In the genomic region with DNA sequence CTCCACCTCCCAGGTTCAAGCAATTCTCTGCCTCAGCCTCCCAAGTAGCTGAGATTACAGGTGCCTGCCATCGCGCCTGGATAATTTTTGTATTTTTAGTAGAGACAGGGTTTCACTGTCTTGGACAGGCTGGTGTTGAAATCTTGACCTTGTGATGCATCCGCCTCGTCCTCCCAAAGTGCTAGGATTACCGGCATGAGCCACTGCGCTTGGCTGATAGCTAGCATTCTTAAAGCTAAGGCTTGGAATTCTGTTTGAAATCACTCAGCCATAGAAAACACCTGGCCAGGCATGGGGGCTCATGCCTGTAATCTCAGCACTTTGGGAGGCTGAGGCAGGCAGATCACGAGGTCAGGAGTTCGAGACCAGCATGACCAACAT, we compare ENCODE assay signal across 4 cellular contexts.
DNase-seq lines count a peak whose midpoint lies in the region; ATAC-seq and TF ChIP-seq lines count a peak whose summit lies in the region.
"Not testable (repeated sequence)": the region's sequence is repeated elsewhere in the genome, so short reads cannot be mapped to it uniquely, and the experiment has no call there.

No MANE protein-coding gene starts in this region.

- CTCF ChIA-PET in OCI-LY7 (lab: Charles Lee; ENCODE audit: unreplicated experiment), result not testable (repeated sequence)

- H3F3A ChIP-seq in DOHH2 (ENCODE audit: control insufficient read depth, insufficient read depth), result peaks cover 14% of the 10 kb centered on the region

- not testable (repeated sequence) for H3K36me3 Mint-ChIP-seq in stimulated activated naive B cell treated with anti-CD40 and anti-IgM and Interleukin-4, amounts not matched to agents 10 μg/mL and 1 μg/mL and 100 μg/mL, for 72 hours

- peak overlapping the region; percentile 68; the same call in 1 of the 2 replicates for H3K9ac ChIP-seq in BLaER1

- not testable (repeated sequence) for H3K9me2 ChIP-seq in DOHH2 (replicated peaks; ENCODE audit: control insufficient read depth, low read length); OCI-LY7 (ENCODE audit: insufficient read depth, low read length)

- peak overlapping the region; percentile 60; the same call in 1 of the 2 replicates for H2AFZ ChIP-seq in OCI-LY7 (ENCODE audit: low read length)

- H3K36me3 ChIP-seq in BLaER1; DOHH2 (ENCODE audit: control insufficient read depth, low read length); OCI-LY7 (ENCODE audit: insufficient read depth, low read length): not testable (repeated sequence)

- H3K9me3 ChIP-seq in BLaER1, result peaks cover 23% of the 10 kb centered on the region
- H3K9me3 ChIP-seq in DOHH2 (ENCODE audit: control insufficient read depth, insufficient read depth, low read length); OCI-LY7 (ENCODE audit: low read length): not testable (repeated sequence)

- not testable (repeated sequence) for BruUV-seq in OCI-LY7 (replicated peaks; lab: Mats Ljungman, UMichigan)

- peak overlapping the region; percentile 14 for H3K27ac Mint-ChIP-seq in stimulated activated naive B cell treated with anti-CD40 and anti-IgM and Interleukin-4, amounts not matched to agents 10 μg/mL and 1 μg/mL and 100 μg/mL, for 72 hours

- TF ChIP-seq CTCF in DOHH2 (IDR thresholded peaks at IDR 0.05; ENCODE audit: low read depth, low read length, poor library complexity, severe bottlenecking); OCI-LY7 (conservative IDR thresholded peaks at IDR 0.05; ENCODE audit: low read length): not testable (repeated sequence)

- DNase-seq in OCI-LY7 (ENCODE audit: low spot score), result peak; percentile 43
- DNase-seq in stimulated activated naive B cell treated with anti-CD40 and anti-IgM and Interleukin-4, amounts not matched to agents 10 μg/mL and 1 μg/mL and 100 μg/mL, for 72 hours, result not testable (repeated sequence)

- H3K4me3 Mint-ChIP-seq in stimulated activated naive B cell treated with anti-CD40 and anti-IgM and Interleukin-4, amounts not matched to agents 10 μg/mL and 1 μg/mL and 100 μg/mL, for 72 hours, result not testable (repeated sequence)

- peak overlapping the region; percentile 80 for H3K27ac ChIP-seq in BLaER1
- H3K27ac ChIP-seq in DOHH2 (ENCODE audit: low read depth, low read length), result peak overlapping the region; percentile 74
- peak overlapping the region; percentile 92 for H3K27ac ChIP-seq in OCI-LY7 (ENCODE audit: low read depth, low read length, poor library complexity, severe bottlenecking)

- not testable (repeated sequence) for H3K27me3 Mint-ChIP-seq in stimulated activated naive B cell treated with anti-CD40 and anti-IgM and Interleukin-4, amounts not matched to agents 10 μg/mL and 1 μg/mL and 100 μg/mL, for 72 hours

- H3K27me3 ChIP-seq in BLaER1; DOHH2 (ENCODE audit: control insufficient read depth, low read length): not testable (repeated sequence)

- not testable (repeated sequence) for H3K9me3 Mint-ChIP-seq in stimulated activated naive B cell treated with anti-CD40 and anti-IgM and Interleukin-4, amounts not matched to agents 10 μg/mL and 1 μg/mL and 100 μg/mL, for 72 hours

- H3K4me3 ChIP-seq in BLaER1 (0 out of 2 replicates have a peak overlapping the region, but pooled peaks have one; percentile 4), DOHH2 (ENCODE audit: low read length) (peak overlapping the region; percentile 41; the same call in 1 of the 2 replicates), OCI-LY7 (ENCODE audit: low read depth, low read length, poor library complexity, severe bottlenecking) (peak overlapping the region; percentile 24)

- H3K4me1 Mint-ChIP-seq in stimulated activated naive B cell treated with anti-CD40 and anti-IgM and Interleukin-4, amounts not matched to agents 10 μg/mL and 1 μg/mL and 100 μg/mL, for 72 hours, result peaks cover 19 to 34% of the 10 kb centered on the region in 2 donors

- peaks cover 76% of the 10 kb centered on the region for H3K4me1 ChIP-seq in BLaER1
- H3K4me1 ChIP-seq in DOHH2 (ENCODE audit: control insufficient read depth, low read length), result peaks cover 50% of the 10 kb centered on the region
- peaks cover 89% of the 10 kb centered on the region for H3K4me1 ChIP-seq in OCI-LY7 (ENCODE audit: insufficient read depth, low read length, poor library complexity, severe bottlenecking)

- not testable (repeated sequence) for H3K79me2 ChIP-seq in DOHH2 (ENCODE audit: control insufficient read depth, low read length); OCI-LY7 (ENCODE audit: insufficient read depth, low read depth, low read length)

- intact Hi-C loops in OCI-LY7 (cut with micrococcal nuclease; ENCODE audit: unreplicated experiment), result loop anchor here (10.0 kb wide), 1 partner anchor 152 kb away; no protein-coding TSS in a partner anchor

- not testable (repeated sequence) for H4K20me1 ChIP-seq in BLaER1; DOHH2 (ENCODE audit: control insufficient read depth, insufficient read depth, low read depth, low read length); OCI-LY7 (ENCODE audit: insufficient read depth, low read length)

- POLR2A ChIA-PET in OCI-LY7 (lab: Charles Lee), result not testable (repeated sequence)

- not testable (repeated sequence) for ATAC-seq in stimulated activated naive B cell treated with anti-CD40 and anti-IgM and Interleukin-4, amounts not matched to agents 10 μg/mL and 1 μg/mL and 100 μg/mL, for 72 hours (replicated peaks)

- H3K4me2 ChIP-seq in BLaER1 (peak overlapping the region; percentile 86), DOHH2 (ENCODE audit: low read length) (peak overlapping the region; percentile 61), OCI-LY7 (ENCODE audit: low read length) (peak overlapping the region; percentile 69)
